ENCODE assay signal across 1 cellular context in the genomic region with DNA sequence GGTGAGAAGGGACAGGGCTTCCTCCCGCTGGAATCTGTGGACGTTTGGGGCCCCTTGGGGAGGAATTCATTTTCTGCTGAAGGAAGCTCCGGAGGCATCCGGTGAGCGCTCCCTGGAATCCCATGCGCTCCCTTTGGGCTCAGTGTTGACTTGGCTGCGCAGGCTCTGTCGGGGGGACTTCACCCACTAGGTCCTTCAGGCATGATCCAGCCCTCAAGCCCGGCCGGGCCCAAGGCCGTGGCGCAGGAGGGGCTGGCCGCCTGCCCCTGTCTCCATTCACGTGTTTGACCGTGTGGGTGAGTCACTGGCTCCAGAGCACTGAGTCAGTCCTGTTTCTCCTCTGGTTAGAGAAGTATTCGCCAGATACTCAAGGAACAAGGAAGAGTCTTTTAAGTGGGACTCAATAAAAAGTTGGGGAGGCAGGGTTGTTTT.
TF ChIP-seq lines count a peak whose summit lies in the region.

No MANE protein-coding gene starts in this region.

TF ChIP-seq in HepG2, 621 proteins besides CTCF, POLR2A, EP300 and RAD21 (continued from another document and continues in another):
- TF ChIP-seq EZH2 (conservative IDR thresholded peaks at IDR 0.05; ENCODE audit: low read depth, low read length), result no peak
- no peak for TF ChIP-seq ZNF543 (CRISPR knock-in tag; IDR thresholded peaks at IDR 0.05)
- TF ChIP-seq KAT2B (IDR thresholded peaks at IDR 0.05; ENCODE audit: borderline replicate concordance, low read depth, low read length), result no peak
- TF ChIP-seq ZNF367 (CRISPR knock-in tag; IDR thresholded peaks at IDR 0.05; ENCODE audit: borderline replicate concordance), result no peak
- TF ChIP-seq PHB2 (IDR thresholded peaks at IDR 0.05; ENCODE audit: partially characterized antibody), result no peak
- TF ChIP-seq, protein P1, sequence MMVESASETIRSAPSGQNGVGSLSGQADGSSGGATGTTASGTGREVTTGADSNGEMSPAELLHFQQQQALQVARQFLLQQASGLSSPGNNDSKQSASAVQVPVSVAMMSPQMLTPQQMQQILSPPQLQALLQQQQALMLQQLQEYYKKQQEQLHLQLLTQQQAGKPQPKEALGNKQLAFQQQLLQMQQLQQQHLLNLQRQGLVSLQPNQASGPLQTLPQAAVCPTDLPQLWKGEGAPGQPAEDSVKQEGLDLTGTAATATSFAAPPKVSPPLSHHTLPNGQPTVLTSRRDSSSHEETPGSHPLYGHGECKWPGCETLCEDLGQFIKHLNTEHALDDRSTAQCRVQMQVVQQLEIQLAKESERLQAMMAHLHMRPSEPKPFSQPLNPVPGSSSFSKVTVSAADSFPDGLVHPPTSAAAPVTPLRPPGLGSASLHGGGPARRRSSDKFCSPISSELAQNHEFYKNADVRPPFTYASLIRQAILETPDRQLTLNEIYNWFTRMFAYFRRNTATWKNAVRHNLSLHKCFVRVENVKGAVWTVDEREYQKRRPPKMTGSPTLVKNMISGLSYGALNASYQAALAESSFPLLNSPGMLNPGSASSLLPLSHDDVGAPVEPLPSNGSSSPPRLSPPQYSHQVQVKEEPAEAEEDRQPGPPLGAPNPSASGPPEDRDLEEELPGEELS (CRISPR knock-in tag; IDR thresholded peaks at IDR 0.05), result no peak
- peak; percentile 65; the same call in 1 of the 2 replicates for TF ChIP-seq PHF21A (CRISPR knock-in tag; IDR thresholded peaks at IDR 0.05)
- TF ChIP-seq, protein P2, sequence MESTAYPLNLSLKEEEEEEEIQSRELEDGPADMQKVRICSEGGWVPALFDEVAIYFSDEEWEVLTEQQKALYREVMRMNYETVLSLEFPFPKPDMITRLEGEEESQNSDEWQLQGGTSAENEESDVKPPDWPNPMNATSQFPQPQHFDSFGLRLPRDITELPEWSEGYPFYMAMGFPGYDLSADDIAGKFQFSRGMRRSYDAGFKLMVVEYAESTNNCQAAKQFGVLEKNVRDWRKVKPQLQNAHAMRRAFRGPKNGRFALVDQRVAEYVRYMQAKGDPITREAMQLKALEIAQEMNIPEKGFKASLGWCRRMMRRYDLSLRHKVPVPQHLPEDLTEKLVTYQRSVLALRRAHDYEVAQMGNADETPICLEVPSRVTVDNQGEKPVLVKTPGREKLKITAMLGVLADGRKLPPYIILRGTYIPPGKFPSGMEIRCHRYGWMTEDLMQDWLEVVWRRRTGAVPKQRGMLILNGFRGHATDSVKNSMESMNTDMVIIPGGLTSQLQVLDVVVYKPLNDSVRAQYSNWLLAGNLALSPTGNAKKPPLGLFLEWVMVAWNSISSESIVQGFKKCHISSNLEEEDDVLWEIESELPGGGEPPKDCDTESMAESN (CRISPR knock-in tag; conservative IDR thresholded peaks at IDR 0.05), result no peak; the same call in 1 of the 2 replicates
- no peak for TF ChIP-seq ZNF382 (CRISPR knock-in tag; IDR thresholded peaks at IDR 0.05; ENCODE audit: borderline replicate concordance)
- TF ChIP-seq, protein P3, sequence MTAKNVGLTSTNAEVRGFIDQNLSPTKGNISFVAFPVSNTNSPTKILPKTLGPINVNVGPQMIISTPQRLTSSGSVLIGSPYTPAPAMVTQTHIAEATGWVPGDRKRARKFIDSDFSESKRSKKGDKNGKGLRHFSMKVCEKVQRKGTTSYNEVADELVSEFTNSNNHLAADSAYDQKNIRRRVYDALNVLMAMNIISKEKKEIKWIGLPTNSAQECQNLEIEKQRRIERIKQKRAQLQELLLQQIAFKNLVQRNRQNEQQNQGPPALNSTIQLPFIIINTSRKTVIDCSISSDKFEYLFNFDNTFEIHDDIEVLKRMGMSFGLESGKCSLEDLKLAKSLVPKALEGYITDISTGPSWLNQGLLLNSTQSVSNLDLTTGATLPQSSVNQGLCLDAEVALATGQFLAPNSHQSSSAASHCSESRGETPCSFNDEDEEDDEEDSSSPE (CRISPR knock-in tag; IDR thresholded peaks at IDR 0.05), result 0 out of 2 replicates have a peak, but pooled peaks have one; percentile 18
- TF ChIP-seq RFX5 (IDR thresholded peaks at IDR 0.05; ENCODE audit: low read depth, low read length), result no peak
- no peak for TF ChIP-seq NR3C1 (CRISPR knock-in tag; IDR thresholded peaks at IDR 0.05)
- TF ChIP-seq SYNCRIP (IDR thresholded peaks at IDR 0.05; ENCODE audit: insufficient read depth, low read depth, low read length), result no peak
- peak; percentile 99 for TF ChIP-seq ARNTL (CRISPR knock-in tag; IDR thresholded peaks at IDR 0.05)
- TF ChIP-seq DMAP1 (CRISPR knock-in tag; IDR thresholded peaks at IDR 0.05), result 0 out of 2 replicates have a peak, but pooled peaks have one; percentile 70
- no peak; the same call in 1 of the 2 replicates for TF ChIP-seq KMT2A (CRISPR knock-in tag; IDR thresholded peaks at IDR 0.05)
- no peak for TF ChIP-seq LCORL (IDR thresholded peaks at IDR 0.05)
- TF ChIP-seq LCORL (CRISPR knock-in tag; IDR thresholded peaks at IDR 0.05), result peak; percentile 11; the same call in 1 of the 2 replicates
- no peak for TF ChIP-seq AHR (CRISPR knock-in tag; IDR thresholded peaks at IDR 0.05)
- no peak for TF ChIP-seq ZMYM2 (CRISPR knock-in tag; IDR thresholded peaks at IDR 0.05)
- TF ChIP-seq POGZ (CRISPR knock-in tag; IDR thresholded peaks at IDR 0.05), result no peak
- TF ChIP-seq ZMYM3 (CRISPR knock-in tag; IDR thresholded peaks at IDR 0.05), result no peak
- no peak for TF ChIP-seq HDAC6 (IDR thresholded peaks at IDR 0.05; ENCODE audit: low read depth, low read length)
- TF ChIP-seq ZNF331 (CRISPR knock-in tag; IDR thresholded peaks at IDR 0.05), result no peak
- peak; percentile 69; the same call in 1 of the 2 replicates for TF ChIP-seq ZNF788 (CRISPR knock-in tag; IDR thresholded peaks at IDR 0.05; ENCODE audit: borderline replicate concordance)
- TF ChIP-seq HHEX (CRISPR knock-in tag; IDR thresholded peaks at IDR 0.05), result no peak
- no peak for TF ChIP-seq KDM4B (CRISPR knock-in tag; IDR thresholded peaks at IDR 0.05)
- no peak for TF ChIP-seq ZFP82 (CRISPR knock-in tag; IDR thresholded peaks at IDR 0.05; ENCODE audit: borderline replicate concordance)
- no peak for TF ChIP-seq ARNT2 (CRISPR knock-in tag; IDR thresholded peaks at IDR 0.05; ENCODE audit: low read depth)
- TF ChIP-seq SIN3A (IDR thresholded peaks at IDR 0.05; ENCODE audit: borderline replicate concordance, low read depth, low read length), result no peak
- no peak for TF ChIP-seq ZNF256 (CRISPR knock-in tag; conservative IDR thresholded peaks at IDR 0.05)
- peak; percentile 25; the same call in 1 of the 2 replicates for TF ChIP-seq ZSCAN21 (CRISPR knock-in tag; IDR thresholded peaks at IDR 0.05; ENCODE audit: borderline replicate concordance)
- TF ChIP-seq, protein P4, sequence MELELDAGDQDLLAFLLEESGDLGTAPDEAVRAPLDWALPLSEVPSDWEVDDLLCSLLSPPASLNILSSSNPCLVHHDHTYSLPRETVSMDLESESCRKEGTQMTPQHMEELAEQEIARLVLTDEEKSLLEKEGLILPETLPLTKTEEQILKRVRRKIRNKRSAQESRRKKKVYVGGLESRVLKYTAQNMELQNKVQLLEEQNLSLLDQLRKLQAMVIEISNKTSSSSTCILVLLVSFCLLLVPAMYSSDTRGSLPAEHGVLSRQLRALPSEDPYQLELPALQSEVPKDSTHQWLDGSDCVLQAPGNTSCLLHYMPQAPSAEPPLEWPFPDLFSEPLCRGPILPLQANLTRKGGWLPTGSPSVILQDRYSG (CRISPR knock-in tag; IDR thresholded peaks at IDR 0.05), result no peak
- TF ChIP-seq, protein P5, sequence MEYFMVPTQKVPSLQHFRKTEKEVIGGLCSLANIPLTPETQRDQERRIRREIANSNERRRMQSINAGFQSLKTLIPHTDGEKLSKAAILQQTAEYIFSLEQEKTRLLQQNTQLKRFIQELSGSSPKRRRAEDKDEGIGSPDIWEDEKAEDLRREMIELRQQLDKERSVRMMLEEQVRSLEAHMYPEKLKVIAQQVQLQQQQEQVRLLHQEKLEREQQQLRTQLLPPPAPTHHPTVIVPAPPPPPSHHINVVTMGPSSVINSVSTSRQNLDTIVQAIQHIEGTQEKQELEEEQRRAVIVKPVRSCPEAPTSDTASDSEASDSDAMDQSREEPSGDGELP (IDR thresholded peaks at IDR 0.05; ENCODE audit: borderline replicate concordance, low read depth), result no peak
- no peak for TF ChIP-seq SPEN (CRISPR knock-in tag; IDR thresholded peaks at IDR 0.05; ENCODE audit: low read depth)
- TF ChIP-seq, protein P6, sequence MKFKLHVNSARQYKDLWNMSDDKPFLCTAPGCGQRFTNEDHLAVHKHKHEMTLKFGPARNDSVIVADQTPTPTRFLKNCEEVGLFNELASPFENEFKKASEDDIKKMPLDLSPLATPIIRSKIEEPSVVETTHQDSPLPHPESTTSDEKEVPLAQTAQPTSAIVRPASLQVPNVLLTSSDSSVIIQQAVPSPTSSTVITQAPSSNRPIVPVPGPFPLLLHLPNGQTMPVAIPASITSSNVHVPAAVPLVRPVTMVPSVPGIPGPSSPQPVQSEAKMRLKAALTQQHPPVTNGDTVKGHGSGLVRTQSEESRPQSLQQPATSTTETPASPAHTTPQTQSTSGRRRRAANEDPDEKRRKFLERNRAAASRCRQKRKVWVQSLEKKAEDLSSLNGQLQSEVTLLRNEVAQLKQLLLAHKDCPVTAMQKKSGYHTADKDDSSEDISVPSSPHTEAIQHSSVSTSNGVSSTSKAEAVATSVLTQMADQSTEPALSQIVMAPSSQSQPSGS (CRISPR knock-in tag; IDR thresholded peaks at IDR 0.05), result 0 out of 2 replicates have a peak, but pooled peaks have one; percentile 25
- no peak for TF ChIP-seq SNAI1 (CRISPR knock-in tag; IDR thresholded peaks at IDR 0.05; ENCODE audit: borderline replicate concordance)
- TF ChIP-seq TCF7 (IDR thresholded peaks at IDR 0.05; ENCODE audit: low read depth), result no peak
- TF ChIP-seq RARG (CRISPR knock-in tag; IDR thresholded peaks at IDR 0.05; ENCODE audit: low read depth), result no peak
- TF ChIP-seq, protein P7, sequence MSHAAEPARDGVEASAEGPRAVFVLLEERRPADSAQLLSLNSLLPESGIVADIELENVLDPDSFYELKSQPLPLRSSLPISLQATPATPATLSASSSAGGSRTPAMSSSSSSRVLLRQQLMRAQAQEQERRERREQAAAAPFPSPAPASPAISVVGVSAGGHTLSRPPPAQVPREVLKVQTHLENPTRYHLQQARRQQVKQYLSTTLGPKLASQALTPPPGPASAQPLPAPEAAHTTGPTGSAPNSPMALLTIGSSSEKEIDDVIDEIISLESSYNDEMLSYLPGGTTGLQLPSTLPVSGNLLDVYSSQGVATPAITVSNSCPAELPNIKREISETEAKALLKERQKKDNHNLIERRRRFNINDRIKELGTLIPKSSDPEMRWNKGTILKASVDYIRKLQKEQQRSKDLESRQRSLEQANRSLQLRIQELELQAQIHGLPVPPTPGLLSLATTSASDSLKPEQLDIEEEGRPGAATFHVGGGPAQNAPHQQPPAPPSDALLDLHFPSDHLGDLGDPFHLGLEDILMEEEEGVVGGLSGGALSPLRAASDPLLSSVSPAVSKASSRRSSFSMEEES (CRISPR knock-in tag; IDR thresholded peaks at IDR 0.05), result peak; percentile 82
- TF ChIP-seq, protein P8, sequence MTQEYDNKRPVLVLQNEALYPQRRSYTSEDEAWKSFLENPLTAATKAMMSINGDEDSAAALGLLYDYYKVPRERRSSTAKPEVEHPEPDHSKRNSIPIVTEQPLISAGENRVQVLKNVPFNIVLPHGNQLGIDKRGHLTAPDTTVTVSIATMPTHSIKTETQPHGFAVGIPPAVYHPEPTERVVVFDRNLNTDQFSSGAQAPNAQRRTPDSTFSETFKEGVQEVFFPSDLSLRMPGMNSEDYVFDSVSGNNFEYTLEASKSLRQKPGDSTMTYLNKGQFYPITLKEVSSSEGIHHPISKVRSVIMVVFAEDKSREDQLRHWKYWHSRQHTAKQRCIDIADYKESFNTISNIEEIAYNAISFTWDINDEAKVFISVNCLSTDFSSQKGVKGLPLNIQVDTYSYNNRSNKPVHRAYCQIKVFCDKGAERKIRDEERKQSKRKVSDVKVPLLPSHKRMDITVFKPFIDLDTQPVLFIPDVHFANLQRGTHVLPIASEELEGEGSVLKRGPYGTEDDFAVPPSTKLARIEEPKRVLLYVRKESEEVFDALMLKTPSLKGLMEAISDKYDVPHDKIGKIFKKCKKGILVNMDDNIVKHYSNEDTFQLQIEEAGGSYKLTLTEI (CRISPR knock-in tag; conservative IDR thresholded peaks at IDR 0.05), result no peak
- TF ChIP-seq SP1 (IDR thresholded peaks at IDR 0.05), result no peak
- no peak; the same call in 1 of the 2 replicates for TF ChIP-seq SP1 (CRISPR knock-in tag; IDR thresholded peaks at IDR 0.05)
- TF ChIP-seq CC2D1A (CRISPR knock-in tag; IDR thresholded peaks at IDR 0.05), result no peak
- no peak for TF ChIP-seq ZFP41 (CRISPR knock-in tag; IDR thresholded peaks at IDR 0.05; ENCODE audit: borderline replicate concordance)
- TF ChIP-seq, protein P9, sequence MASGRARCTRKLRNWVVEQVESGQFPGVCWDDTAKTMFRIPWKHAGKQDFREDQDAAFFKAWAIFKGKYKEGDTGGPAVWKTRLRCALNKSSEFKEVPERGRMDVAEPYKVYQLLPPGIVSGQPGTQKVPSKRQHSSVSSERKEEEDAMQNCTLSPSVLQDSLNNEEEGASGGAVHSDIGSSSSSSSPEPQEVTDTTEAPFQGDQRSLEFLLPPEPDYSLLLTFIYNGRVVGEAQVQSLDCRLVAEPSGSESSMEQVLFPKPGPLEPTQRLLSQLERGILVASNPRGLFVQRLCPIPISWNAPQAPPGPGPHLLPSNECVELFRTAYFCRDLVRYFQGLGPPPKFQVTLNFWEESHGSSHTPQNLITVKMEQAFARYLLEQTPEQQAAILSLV (CRISPR knock-in tag; IDR thresholded peaks at IDR 0.05; ENCODE audit: borderline replicate concordance), result no peak
- no peak for TF ChIP-seq ZNF749 (CRISPR knock-in tag; IDR thresholded peaks at IDR 0.05; ENCODE audit: borderline replicate concordance)
- TF ChIP-seq ZNF891 (CRISPR knock-in tag; IDR thresholded peaks at IDR 0.05), result no peak
- TF ChIP-seq, protein P10, sequence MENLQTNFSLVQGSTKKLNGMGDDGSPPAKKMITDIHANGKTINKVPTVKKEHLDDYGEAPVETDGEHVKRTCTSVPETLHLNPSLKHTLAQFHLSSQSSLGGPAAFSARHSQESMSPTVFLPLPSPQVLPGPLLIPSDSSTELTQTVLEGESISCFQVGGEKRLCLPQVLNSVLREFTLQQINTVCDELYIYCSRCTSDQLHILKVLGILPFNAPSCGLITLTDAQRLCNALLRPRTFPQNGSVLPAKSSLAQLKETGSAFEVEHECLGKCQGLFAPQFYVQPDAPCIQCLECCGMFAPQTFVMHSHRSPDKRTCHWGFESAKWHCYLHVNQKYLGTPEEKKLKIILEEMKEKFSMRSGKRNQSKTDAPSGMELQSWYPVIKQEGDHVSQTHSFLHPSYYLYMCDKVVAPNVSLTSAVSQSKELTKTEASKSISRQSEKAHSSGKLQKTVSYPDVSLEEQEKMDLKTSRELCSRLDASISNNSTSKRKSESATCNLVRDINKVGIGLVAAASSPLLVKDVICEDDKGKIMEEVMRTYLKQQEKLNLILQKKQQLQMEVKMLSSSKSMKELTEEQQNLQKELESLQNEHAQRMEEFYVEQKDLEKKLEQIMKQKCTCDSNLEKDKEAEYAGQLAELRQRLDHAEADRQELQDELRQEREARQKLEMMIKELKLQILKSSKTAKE (CRISPR knock-in tag; IDR thresholded peaks at IDR 0.05; ENCODE audit: borderline replicate concordance), result 0 out of 2 replicates have a peak, but pooled peaks have one; percentile 14
- TF ChIP-seq ZNF777 (CRISPR knock-in tag; IDR thresholded peaks at IDR 0.05), result no peak
- no peak for TF ChIP-seq REPIN1 (CRISPR knock-in tag; IDR thresholded peaks at IDR 0.05; ENCODE audit: borderline replicate concordance, low read depth)
- TF ChIP-seq, protein P11, sequence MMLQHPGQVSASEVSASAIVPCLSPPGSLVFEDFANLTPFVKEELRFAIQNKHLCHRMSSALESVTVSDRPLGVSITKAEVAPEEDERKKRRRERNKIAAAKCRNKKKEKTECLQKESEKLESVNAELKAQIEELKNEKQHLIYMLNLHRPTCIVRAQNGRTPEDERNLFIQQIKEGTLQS (CRISPR knock-in tag; IDR thresholded peaks at IDR 0.05), result peak; percentile 64
- peak; percentile 39; the same call in 1 of the 2 replicates for TF ChIP-seq FOXA3 (CRISPR knock-in tag; IDR thresholded peaks at IDR 0.05)
- TF ChIP-seq NR2F2 (IDR thresholded peaks at IDR 0.05; ENCODE audit: borderline replicate concordance, low read depth), result no peak
- TF ChIP-seq ZNF780A (CRISPR knock-in tag; IDR thresholded peaks at IDR 0.05), result no peak
